ENCODE assay signal across 8 cellular contexts in genomic region chr2:98464772-98465310, GRCh38. TPM values are rescaled to one million over a fixed set of nuclear protein-coding genes. Genes with fewer than 3 reads are reported as not detected.
DNase-seq lines count a peak whose midpoint lies in the region; ATAC-seq, FAIRE-seq and TF ChIP-seq lines count a peak whose summit lies in the region.

No MANE protein-coding gene starts in this region.

- no peaks in the 10 kb centered on the region for H3K36me3 ChIP-seq in PC-3 (ENCODE audit: low read depth, low read length)

- peaks cover 18% of the 10 kb centered on the region for H3K4me1 ChIP-seq in PC-3 (ENCODE audit: insufficient read depth, low read length)

- H3K79me2 ChIP-seq in PC-3 (ENCODE audit: low read length): peaks cover 74% of the 10 kb centered on the region

- no peaks in the 10 kb centered on the region for H3F3A ChIP-seq in PC-3 (ENCODE audit: low read length, unreplicated experiment)

- intact Hi-C loops in left ventricle myocardium superior (cut with micrococcal nuclease): no loop called here
- intact Hi-C loops in PC-3 (cut with micrococcal nuclease): no loop called here

- DNase-seq in activated T-cell treated with anti-CD3 and anti-CD28 coated beads, Interleukin-2, amount 50 U/mL, for 1 hour: peak; percentile 26
- DNase-seq in activated T-cell treated with anti-CD3 and anti-CD28 coated beads for 4 hours (no peak), SKM-1 treated with dmso at 0.1 percent for 144 hours (lab: John Stamatoyannopoulos, UW; ENCODE audit: unreplicated experiment) (peak; percentile 98), left ventricle myocardium superior (no peak), PC-3 (no peak), SHP77 (lab: John Stamatoyannopoulos, UW) (no peak), frontal cortex (ENCODE audit: low spot score in 2 of 2) (no peak)

- H3K9me3 ChIP-seq in PC-3 (ENCODE audit: low read length): no peaks in the 10 kb centered on the region

- H3K9me2 ChIP-seq in PC-3 (replicated peaks; ENCODE audit: low read length): no peaks in the 10 kb centered on the region

- H4K20me1 ChIP-seq in PC-3 (ENCODE audit: low read length): no peaks in the 10 kb centered on the region

- H3K4me3 ChIP-seq in PC-3 (ENCODE audit: low read length): no peak overlapping the region

- H2AFZ ChIP-seq in PC-3 (ENCODE audit: low read length): no peak overlapping the region

- no peak overlapping the region for H3K9ac ChIP-seq in PC-3 (ENCODE audit: low read length)

- H3K27me3 ChIP-seq in PC-3 (ENCODE audit: low read length): no peaks in the 10 kb centered on the region

- H3K4me2 ChIP-seq in PC-3 (ENCODE audit: low read length): no peak overlapping the region

- H3K27ac ChIP-seq in PC-3 (ENCODE audit: low read length): no peak overlapping the region

- no TSS peak for BruUV-seq in PC-3 (replicated peaks; lab: Mats Ljungman, UMichigan)

- POLR2A ChIA-PET in PC-3 (lab: Charles Lee; ENCODE audit: unreplicated experiment): no interaction called here

- CTCF ChIA-PET in PC-3 (lab: Charles Lee): no interaction called here

- FAIRE-seq in frontal cortex (lab: Jason Lieb, UNC): no peak

- ATAC-seq in HG03064 (IDR thresholded peaks at IDR 0.05; ENCODE audit: low read depth, unreplicated experiment): peak; percentile 38
- peak; percentile 45 for ATAC-seq in left ventricle myocardium superior
- no peak for ATAC-seq in PC-3

- TF ChIP-seq CTCF in PC-3 (conservative IDR thresholded peaks at IDR 0.05; ENCODE audit: low read depth, low read length): no peak

RNA-seq across cellular contexts. Expression of gene INPP4A, which starts 20.2 kb away (rescaled TPM):
- total RNA-seq in left ventricle myocardium superior (16.3 TPM), PC-3 (2014; rRNA removed) (23.4 and 28.6 TPM in 2 replicates), frontal cortex (73.0 TPM)

Comparison
In these comparisons a context has a peak if more than half of its experiments do, and no peak if none do; other contexts are left out.
1. DNase-seq: peak in activated T-cell treated with anti-CD3 and anti-CD28 coated beads, Interleukin-2, amount 50 U/mL, for 1 hour (single experiment) and SKM-1 treated with dmso at 0.1 percent for 144 hours (single experiment); none in activated T-cell treated with anti-CD3 and anti-CD28 coated beads for 4 hours (single experiment), left ventricle myocardium superior (single experiment), PC-3 (single experiment), SHP77 (0 of 2) and frontal cortex (0 of 2).